2 cellular contexts compared by ENCODE assay signal in genomic region chr22:39623603-39624500, GRCh38.
TF ChIP-seq lines count a peak whose summit lies in the region.

No MANE protein-coding gene starts in this region.

TF ChIP-seq in IMR-90, 13 proteins besides CTCF, POLR2A, EP300 and RAD21:
- no peak for TF ChIP-seq MXI1 (IDR thresholded peaks at IDR 0.05; ENCODE audit: borderline replicate concordance, low read depth, low read length)
- TF ChIP-seq RFX5 (IDR thresholded peaks at IDR 0.05; ENCODE audit: low read depth, low read length), result no peak
- TF ChIP-seq, protein P1, sequence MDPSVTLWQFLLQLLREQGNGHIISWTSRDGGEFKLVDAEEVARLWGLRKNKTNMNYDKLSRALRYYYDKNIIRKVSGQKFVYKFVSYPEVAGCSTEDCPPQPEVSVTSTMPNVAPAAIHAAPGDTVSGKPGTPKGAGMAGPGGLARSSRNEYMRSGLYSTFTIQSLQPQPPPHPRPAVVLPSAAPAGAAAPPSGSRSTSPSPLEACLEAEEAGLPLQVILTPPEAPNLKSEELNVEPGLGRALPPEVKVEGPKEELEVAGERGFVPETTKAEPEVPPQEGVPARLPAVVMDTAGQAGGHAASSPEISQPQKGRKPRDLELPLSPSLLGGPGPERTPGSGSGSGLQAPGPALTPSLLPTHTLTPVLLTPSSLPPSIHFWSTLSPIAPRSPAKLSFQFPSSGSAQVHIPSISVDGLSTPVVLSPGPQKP (IDR thresholded peaks at IDR 0.05; ENCODE audit: borderline replicate concordance, low read depth, low read length), result no peak
- no peak for TF ChIP-seq MAZ (IDR thresholded peaks at IDR 0.05; ENCODE audit: borderline replicate concordance, low read depth, low read length)
- no peak for TF ChIP-seq RCOR1 (IDR thresholded peaks at IDR 0.05; ENCODE audit: insufficient replicate concordance, low read length)
- TF ChIP-seq BHLHE40 (IDR thresholded peaks at IDR 0.05; ENCODE audit: low read depth, low read length), result no peak
- no peak for TF ChIP-seq MAFK (IDR thresholded peaks at IDR 0.05; ENCODE audit: low read depth, low read length)
- TF ChIP-seq NFE2L2 (IDR thresholded peaks at IDR 0.05; ENCODE audit: low read depth, low read length), result no peak
- no peak for TF ChIP-seq FOS (IDR thresholded peaks at IDR 0.05; ENCODE audit: low read depth, low read length)
- no peak for TF ChIP-seq CEBPB (IDR thresholded peaks at IDR 0.05; ENCODE audit: low read depth, low read length)

TF ChIP-seq in HepG2, 621 proteins besides CTCF, POLR2A, EP300 and RAD21:
- TF ChIP-seq MED1 (CRISPR knock-in tag; IDR thresholded peaks at IDR 0.05) (no peak), KDM5B (CRISPR knock-in tag; IDR thresholded peaks at IDR 0.05; ENCODE audit: borderline replicate concordance) (no peak), CENPT (CRISPR knock-in tag; IDR thresholded peaks at IDR 0.05; ENCODE audit: low read depth) (no peak), ZSCAN5A (CRISPR knock-in tag; IDR thresholded peaks at IDR 0.05; ENCODE audit: borderline replicate concordance) (no peak), FOXK2 (IDR thresholded peaks at IDR 0.05) (0 out of 2 replicates have a peak, but pooled peaks have one; percentile 6)
- TF ChIP-seq, protein P2, sequence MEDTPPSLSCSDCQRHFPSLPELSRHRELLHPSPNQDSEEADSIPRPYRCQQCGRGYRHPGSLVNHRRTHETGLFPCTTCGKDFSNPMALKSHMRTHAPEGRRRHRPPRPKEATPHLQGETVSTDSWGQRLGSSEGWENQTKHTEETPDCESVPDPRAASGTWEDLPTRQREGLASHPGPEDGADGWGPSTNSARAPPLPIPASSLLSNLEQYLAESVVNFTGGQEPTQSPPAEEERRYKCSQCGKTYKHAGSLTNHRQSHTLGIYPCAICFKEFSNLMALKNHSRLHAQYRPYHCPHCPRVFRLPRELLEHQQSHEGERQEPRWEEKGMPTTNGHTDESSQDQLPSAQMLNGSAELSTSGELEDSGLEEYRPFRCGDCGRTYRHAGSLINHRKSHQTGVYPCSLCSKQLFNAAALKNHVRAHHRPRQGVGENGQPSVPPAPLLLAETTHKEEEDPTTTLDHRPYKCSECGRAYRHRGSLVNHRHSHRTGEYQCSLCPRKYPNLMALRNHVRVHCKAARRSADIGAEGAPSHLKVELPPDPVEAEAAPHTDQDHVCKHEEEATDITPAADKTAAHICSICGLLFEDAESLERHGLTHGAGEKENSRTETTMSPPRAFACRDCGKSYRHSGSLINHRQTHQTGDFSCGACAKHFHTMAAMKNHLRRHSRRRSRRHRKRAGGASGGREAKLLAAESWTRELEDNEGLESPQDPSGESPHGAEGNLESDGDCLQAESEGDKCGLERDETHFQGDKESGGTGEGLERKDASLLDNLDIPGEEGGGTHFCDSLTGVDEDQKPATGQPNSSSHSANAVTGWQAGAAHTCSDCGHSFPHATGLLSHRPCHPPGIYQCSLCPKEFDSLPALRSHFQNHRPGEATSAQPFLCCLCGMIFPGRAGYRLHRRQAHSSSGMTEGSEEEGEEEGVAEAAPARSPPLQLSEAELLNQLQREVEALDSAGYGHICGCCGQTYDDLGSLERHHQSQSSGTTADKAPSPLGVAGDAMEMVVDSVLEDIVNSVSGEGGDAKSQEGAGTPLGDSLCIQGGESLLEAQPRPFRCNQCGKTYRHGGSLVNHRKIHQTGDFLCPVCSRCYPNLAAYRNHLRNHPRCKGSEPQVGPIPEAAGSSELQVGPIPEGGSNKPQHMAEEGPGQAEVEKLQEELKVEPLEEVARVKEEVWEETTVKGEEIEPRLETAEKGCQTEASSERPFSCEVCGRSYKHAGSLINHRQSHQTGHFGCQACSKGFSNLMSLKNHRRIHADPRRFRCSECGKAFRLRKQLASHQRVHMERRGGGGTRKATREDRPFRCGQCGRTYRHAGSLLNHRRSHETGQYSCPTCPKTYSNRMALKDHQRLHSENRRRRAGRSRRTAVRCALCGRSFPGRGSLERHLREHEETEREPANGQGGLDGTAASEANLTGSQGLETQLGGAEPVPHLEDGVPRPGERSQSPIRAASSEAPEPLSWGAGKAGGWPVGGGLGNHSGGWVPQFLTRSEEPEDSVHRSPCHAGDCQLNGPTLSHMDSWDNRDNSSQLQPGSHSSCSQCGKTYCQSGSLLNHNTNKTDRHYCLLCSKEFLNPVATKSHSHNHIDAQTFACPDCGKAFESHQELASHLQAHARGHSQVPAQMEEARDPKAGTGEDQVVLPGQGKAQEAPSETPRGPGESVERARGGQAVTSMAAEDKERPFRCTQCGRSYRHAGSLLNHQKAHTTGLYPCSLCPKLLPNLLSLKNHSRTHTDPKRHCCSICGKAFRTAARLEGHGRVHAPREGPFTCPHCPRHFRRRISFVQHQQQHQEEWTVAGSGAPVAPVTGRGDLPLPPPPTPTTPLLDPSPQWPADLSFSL (CRISPR knock-in tag; IDR thresholded peaks at IDR 0.05), result peak; percentile 51; the same call in 1 of the 2 replicates
